In the genomic region with DNA sequence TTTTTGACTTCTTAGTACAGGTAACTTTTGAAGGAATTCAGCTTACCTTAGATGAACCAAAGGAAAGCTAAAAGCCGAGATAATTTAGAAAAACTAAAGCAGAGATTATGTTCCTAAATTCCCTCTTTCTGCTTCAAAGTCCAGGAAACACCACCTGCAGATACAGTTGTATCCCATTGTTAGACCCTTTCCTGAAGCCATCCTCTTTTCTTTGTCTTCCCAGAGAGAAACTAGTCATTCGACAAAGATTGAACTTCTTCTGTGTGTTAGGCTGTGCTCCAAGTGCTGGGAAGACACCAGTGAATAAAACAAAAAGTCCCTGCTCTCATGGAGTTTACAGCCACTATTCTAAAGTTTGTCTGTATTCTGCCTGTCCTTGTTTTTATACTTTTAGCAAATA, we compare ENCODE assay signal across 22 cellular contexts.
"Had no signal": no experiment of that assay in that cellular context is flagged by ENCODE, and none has a peak within 500 bp of the region (broad histone marks: within the 10 kb centered on the region; RNA-seq: fewer than 3 reads in every experiment).

No MANE protein-coding gene starts in this region.

- H3K4me3 Mint-ChIP-seq: activated CD4-positive, alpha-beta memory T cell treated with anti-CD3 and anti-CD28 coated beads for 36 hours; activated CD4-positive, alpha-beta T cell treated with anti-CD3 and anti-CD28 coated beads for 36 hours; activated CD8-positive, alpha-beta memory T cell treated with anti-CD3 and anti-CD28 coated beads, Interleukin-2, amount 10 ng/mL, durations not matched to agents 7 days and 5 days; activated naive CD8-positive, alpha-beta T cell treated with anti-CD3 and anti-CD28 coated beads for 36 hours; activated T-helper 17 cell treated with anti-CD3 and anti-CD28 coated beads, Interleukin-2, amount 50 U/mL, for 72 hours; dendritic cell treated with granulocyte-macrophage colony-stimulating factor and Interleukin-4, amounts not matched to agents 40 ng/mL and 50 ng/mL, for 4 days; natural killer cell; stimulated activated naive B cell treated with anti-CD40 and anti-IgM and Interleukin-4, amounts not matched to agents 10 μg/mL and 1 μg/mL and 100 μg/mL, for 72 hours had no signal

- H3K36me3 Mint-ChIP-seq: natural killer cell had no signal

- H3K27me3 ChIP-seq: spleen, upper lobe of left lung had no signal

- DNase-seq: activated CD4-positive, alpha-beta memory T cell treated with anti-CD3 and anti-CD28 coated beads for 36 hours; activated CD4-positive, alpha-beta T cell treated with anti-CD3 and anti-CD28 coated beads for 36 hours; activated CD8-positive, alpha-beta memory T cell treated with anti-CD3 and anti-CD28 coated beads, Interleukin-2, amount 10 ng/mL, durations not matched to agents 7 days and 5 days; activated naive CD4-positive, alpha-beta T cell; activated naive CD8-positive, alpha-beta T cell treated with anti-CD3 and anti-CD28 coated beads for 36 hours; activated T-cell treated with anti-CD3 and anti-CD28 coated beads, Interleukin-2, amount 50 U/mL, for 1 hour; amniotic stem cell; effector memory CD4-positive, alpha-beta T cell; foreskin melanocyte; glutamatergic neuron; hypothalamus; islet precursor cell; left colon; lower lobe of right lung; natural killer cell; spleen; stimulated activated naive B cell treated with anti-CD40 and anti-IgM and Interleukin-4, amounts not matched to agents 10 μg/mL and 1 μg/mL and 100 μg/mL, for 72 hours; upper lobe of left lung had no signal

- H3K9me3 ChIP-seq: lower lobe of right lung, spleen, thoracic aorta, upper lobe of left lung had no signal

- H3K27me3 Mint-ChIP-seq: activated CD4-positive, alpha-beta memory T cell treated with anti-CD3 and anti-CD28 coated beads for 36 hours; activated CD4-positive, alpha-beta T cell treated with anti-CD3 and anti-CD28 coated beads for 36 hours; activated CD8-positive, alpha-beta memory T cell treated with anti-CD3 and anti-CD28 coated beads, Interleukin-2, amount 10 ng/mL, durations not matched to agents 7 days and 5 days; activated naive CD8-positive, alpha-beta T cell treated with anti-CD3 and anti-CD28 coated beads for 36 hours; activated T-helper 17 cell treated with anti-CD3 and anti-CD28 coated beads, Interleukin-2, amount 50 U/mL, for 72 hours; dendritic cell treated with granulocyte-macrophage colony-stimulating factor and Interleukin-4, amounts not matched to agents 40 ng/mL and 50 ng/mL, for 4 days; stimulated activated naive B cell treated with anti-CD40 and anti-IgM and Interleukin-4, amounts not matched to agents 10 μg/mL and 1 μg/mL and 100 μg/mL, for 72 hours had no signal

- H3K4me3 ChIP-seq: lower lobe of right lung, spleen, thoracic aorta, upper lobe of left lung had no signal

- H3K27ac Mint-ChIP-seq: activated CD4-positive, alpha-beta memory T cell treated with anti-CD3 and anti-CD28 coated beads for 36 hours; activated CD4-positive, alpha-beta T cell treated with anti-CD3 and anti-CD28 coated beads for 36 hours; activated CD8-positive, alpha-beta memory T cell treated with anti-CD3 and anti-CD28 coated beads, Interleukin-2, amount 10 ng/mL, durations not matched to agents 7 days and 5 days; activated naive CD8-positive, alpha-beta T cell treated with anti-CD3 and anti-CD28 coated beads for 36 hours; activated T-helper 17 cell treated with anti-CD3 and anti-CD28 coated beads, Interleukin-2, amount 50 U/mL, for 72 hours; dendritic cell treated with granulocyte-macrophage colony-stimulating factor and Interleukin-4, amounts not matched to agents 40 ng/mL and 50 ng/mL, for 4 days; stimulated activated naive B cell treated with anti-CD40 and anti-IgM and Interleukin-4, amounts not matched to agents 10 μg/mL and 1 μg/mL and 100 μg/mL, for 72 hours had no signal

- H2AFZ ChIP-seq: parathyroid adenoma had no signal

- H3K27ac ChIP-seq: lower lobe of right lung, parathyroid adenoma, spleen, thoracic aorta, upper lobe of left lung had no signal

- H3K9me3 Mint-ChIP-seq: activated CD4-positive, alpha-beta memory T cell treated with anti-CD3 and anti-CD28 coated beads for 36 hours; activated naive CD8-positive, alpha-beta T cell treated with anti-CD3 and anti-CD28 coated beads for 36 hours; activated T-helper 17 cell treated with anti-CD3 and anti-CD28 coated beads, Interleukin-2, amount 50 U/mL, for 72 hours; dendritic cell treated with granulocyte-macrophage colony-stimulating factor and Interleukin-4, amounts not matched to agents 40 ng/mL and 50 ng/mL, for 4 days; natural killer cell; stimulated activated naive B cell treated with anti-CD40 and anti-IgM and Interleukin-4, amounts not matched to agents 10 μg/mL and 1 μg/mL and 100 μg/mL, for 72 hours had no signal

- H3K9ac ChIP-seq: parathyroid adenoma had no signal

- ATAC-seq: activated CD4-positive, alpha-beta T cell treated with anti-CD3 and anti-CD28 coated beads for 36 hours; activated CD8-positive, alpha-beta memory T cell treated with anti-CD3 and anti-CD28 coated beads, Interleukin-2, amount 10 ng/mL, durations not matched to agents 7 days and 5 days; activated T-helper 17 cell treated with anti-CD3 and anti-CD28 coated beads, Interleukin-2, amount 50 U/mL, for 72 hours; left colon; lower lobe of right lung; natural killer cell; stimulated activated naive B cell treated with anti-CD40 and anti-IgM and Interleukin-4, amounts not matched to agents 10 μg/mL and 1 μg/mL and 100 μg/mL, for 72 hours had no signal
